In the genomic region with DNA sequence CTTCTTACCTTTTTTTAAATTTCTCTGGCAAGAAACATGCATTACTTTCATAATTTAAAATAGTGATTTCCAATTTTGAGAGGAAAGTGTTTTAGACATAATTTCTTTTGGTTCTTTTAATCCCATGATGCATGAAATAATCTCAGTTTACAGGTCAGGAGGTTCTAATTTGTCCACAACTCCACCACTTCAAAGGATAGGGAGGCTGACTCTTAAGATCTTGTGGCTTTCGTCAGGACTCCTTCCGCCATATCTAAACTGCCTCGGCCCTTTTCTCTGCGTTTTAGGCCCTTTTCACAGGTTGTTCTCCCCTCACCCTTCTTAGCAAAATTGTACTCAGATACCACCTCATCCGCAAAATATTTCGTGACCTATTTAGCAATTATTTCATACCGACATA, we compare ENCODE assay signal across 25 cellular contexts.
"Had no signal": no experiment of that assay in that cellular context is flagged by ENCODE, and none has a peak within 500 bp of the region (broad histone marks: within the 10 kb centered on the region; RNA-seq: fewer than 3 reads in every experiment).

No MANE protein-coding gene starts in this region.

- H3K4me3 ChIP-seq: hepatocyte, tibial nerve had no signal

- ATAC-seq: left cardiac atrium, left ventricle myocardium superior, right cardiac atrium had no signal

- H3K9ac ChIP-seq: parathyroid adenoma had no signal

- FAIRE-seq: bronchial epithelial cell, colon, frontal cortex, keratinocyte had no signal

- H3K9me3 ChIP-seq: tibial nerve had no signal

- H3K9me3 Mint-ChIP-seq: neural crest cell; T-helper 2 cell treated with Interferon-gamma antibody and Interleukin-4, amounts not matched to agents 5 μg/mL and 100 μg/mL, for 36 hours had no signal

- H2AFZ ChIP-seq: hepatocyte, parathyroid adenoma had no signal

- H3K4me2 ChIP-seq: hepatocyte had no signal

- H3K27me3 ChIP-seq: hepatocyte, tibial nerve had no signal

- DNase-seq: activated CD4-positive, alpha-beta T cell treated with anti-CD3 and anti-CD28 coated beads for 48 hours; activated CD4-positive, alpha-beta T cell treated with anti-CD3 and anti-CD28 coated beads, Interleukin-2, amount 50 U/mL, for 48 hours; activated CD4-positive, CD25-positive, alpha-beta regulatory T cell; activated CD8-positive, alpha-beta memory T cell treated with anti-CD3 and anti-CD28 coated beads for 24 hours; activated effector memory CD4-positive, alpha-beta T cell treated with anti-CD3 and anti-CD28 coated beads, Interleukin-2, amount 50 U/mL, for 16 hours; activated naive CD4-positive, alpha-beta T cell treated with anti-CD3 and anti-CD28 coated beads, Interleukin-2, amount 50 U/mL, for 16 hours; effector CD8-positive, alpha-beta T cell; glutamatergic neuron; left cardiac atrium; left ventricle myocardium superior; occipital lobe; right cardiac atrium; stimulated activated CD4-positive, alpha-beta T cell treated with anti-CD3 and anti-CD28 coated beads, Interleukin-15, amount 100 ng/mL, for 24 hours; stimulated activated CD4-positive, alpha-beta T cell treated with anti-CD3 and anti-CD28 coated beads, Interleukin-2, amount 100 ng/mL, for 24 hours; stimulated activated naive CD4-positive, alpha-beta T cell; T-helper 1 cell had no signal

- H3K4me3 Mint-ChIP-seq: neural crest cell; T-helper 2 cell treated with Interferon-gamma antibody and Interleukin-4, amounts not matched to agents 5 μg/mL and 100 μg/mL, for 36 hours had no signal

- H3K4me1 ChIP-seq: parathyroid adenoma had no signal

- H3K27ac Mint-ChIP-seq: T-helper 2 cell treated with Interferon-gamma antibody and Interleukin-4, amounts not matched to agents 5 μg/mL and 100 μg/mL, for 36 hours had no signal

- H3K27ac ChIP-seq: hepatocyte, parathyroid adenoma, tibial nerve had no signal
